Comparison of ENCODE assay signal across 26 cellular contexts in the genomic region with DNA sequence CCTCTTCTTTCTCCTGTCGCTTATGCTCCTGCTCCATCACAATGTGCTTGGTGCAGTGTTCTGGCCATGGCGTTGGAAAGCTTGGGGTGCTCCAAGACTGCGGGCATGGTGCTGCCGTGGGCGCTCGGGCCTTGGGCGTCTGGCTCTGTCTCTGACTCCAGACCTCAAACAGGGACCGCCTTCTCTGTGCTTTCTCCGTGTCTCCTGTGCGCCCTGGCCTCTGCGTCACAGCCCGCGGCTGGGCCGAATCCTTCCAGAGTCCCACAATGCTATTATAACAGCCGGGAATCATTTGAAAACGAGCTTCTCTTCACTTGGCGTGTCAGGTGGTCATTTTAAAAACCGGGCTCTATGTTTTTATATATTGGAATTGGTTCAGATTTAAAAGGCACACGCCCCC.
"Had no signal": no experiment of that assay in that cellular context is flagged by ENCODE, and none has a peak within 500 bp of the region (broad histone marks: within the 10 kb centered on the region; RNA-seq: fewer than 3 reads in every experiment).

No MANE protein-coding gene starts in this region.

- H3K9me3 Mint-ChIP-seq: stimulated activated effector memory CD8-positive, alpha-beta T cell treated with anti-CD3 and anti-CD28 coated beads, Interleukin-12 subunit alpha, Interleukin-12 subunit beta, amount 100 ng/mL, for 72 hours; stimulated activated memory B cell treated with anti-CD40 and anti-IgM and Interleukin-4, amounts not matched to agents 10 μg/mL and 1 μg/mL and 100 μg/mL, for 72 hours; stimulated activated naive B cell treated with anti-CD40 and anti-IgM and Interleukin-4, amounts not matched to agents 10 μg/mL and 1 μg/mL and 100 μg/mL, for 72 hours; stimulated activated naive CD8-positive, alpha-beta T cell treated with anti-CD3 and anti-CD28 coated beads, Interleukin-15, amount 100 ng/mL, for 72 hours; stimulated activated naive CD8-positive, alpha-beta T cell treated with anti-CD3 and anti-CD28 coated beads, Interleukin-15, Interleukin-2, amounts not matched to agents 100 ng/mL and 50 ng/mL, for 24 hours; type B pancreatic cell had no signal

- H3K9me3 ChIP-seq: stomach, suprapubic skin, testis, thoracic aorta, thyroid gland, tibial artery, tibial nerve, transverse colon, upper lobe of left lung, upper lobe of right lung, uterus, vagina had no signal

- H3K36me3 Mint-ChIP-seq: stimulated activated effector memory CD8-positive, alpha-beta T cell treated with anti-CD3 and anti-CD28 coated beads, Interleukin-12 subunit alpha, Interleukin-12 subunit beta, amount 100 ng/mL, for 72 hours; stimulated activated memory B cell treated with anti-CD40 and anti-IgM and Interleukin-4, amounts not matched to agents 10 μg/mL and 1 μg/mL and 100 μg/mL, for 72 hours; stimulated activated naive B cell treated with anti-CD40 and anti-IgM and Interleukin-4, amounts not matched to agents 10 μg/mL and 1 μg/mL and 100 μg/mL, for 72 hours; type B pancreatic cell had no signal

- ATAC-seq: stimulated activated effector memory CD8-positive, alpha-beta T cell treated with anti-CD3 and anti-CD28 coated beads, Interleukin-12 subunit alpha, Interleukin-12 subunit beta, amount 100 ng/mL, for 72 hours; stimulated activated memory B cell treated with anti-CD40 and anti-IgM and Interleukin-4, amounts not matched to agents 10 μg/mL and 1 μg/mL and 100 μg/mL, for 72 hours; stimulated activated naive B cell treated with anti-CD40 and anti-IgM and Interleukin-4, amounts not matched to agents 10 μg/mL and 1 μg/mL and 100 μg/mL, for 72 hours; stimulated activated naive CD8-positive, alpha-beta T cell treated with anti-CD3 and anti-CD28 coated beads, Interleukin-15, amount 100 ng/mL, for 72 hours; stimulated activated naive CD8-positive, alpha-beta T cell treated with anti-CD3 and anti-CD28 coated beads, Interleukin-15, Interleukin-2, amounts not matched to agents 100 U/mL and 50 U/mL, for 24 hours; upper lobe of right lung had no signal

- H3K4me1 ChIP-seq: stomach, suprapubic skin, testis, thyroid gland, tibial artery, tibial nerve, transverse colon, upper lobe of left lung, upper lobe of right lung, uterus, vagina had no signal

- H3K4me3 Mint-ChIP-seq: stimulated activated effector memory CD8-positive, alpha-beta T cell treated with anti-CD3 and anti-CD28 coated beads, Interleukin-12 subunit alpha, Interleukin-12 subunit beta, amount 100 ng/mL, for 72 hours; stimulated activated memory B cell treated with anti-CD40 and anti-IgM and Interleukin-4, amounts not matched to agents 10 μg/mL and 1 μg/mL and 100 μg/mL, for 72 hours; stimulated activated naive B cell treated with anti-CD40 and anti-IgM and Interleukin-4, amounts not matched to agents 10 μg/mL and 1 μg/mL and 100 μg/mL, for 72 hours; stimulated activated naive CD8-positive, alpha-beta T cell treated with anti-CD3 and anti-CD28 coated beads, Interleukin-15, amount 100 ng/mL, for 72 hours; stimulated activated naive CD8-positive, alpha-beta T cell treated with anti-CD3 and anti-CD28 coated beads, Interleukin-15, Interleukin-2, amounts not matched to agents 100 ng/mL and 50 ng/mL, for 24 hours; type B pancreatic cell had no signal

- H3K4me3 ChIP-seq: stomach, suprapubic skin, testis, thoracic aorta, thyroid gland, tibial artery, tibial nerve, transverse colon, upper lobe of left lung, upper lobe of right lung, uterus, vagina had no signal

- H3K27ac Mint-ChIP-seq: stimulated activated effector memory CD8-positive, alpha-beta T cell treated with anti-CD3 and anti-CD28 coated beads, Interleukin-12 subunit alpha, Interleukin-12 subunit beta, amount 100 ng/mL, for 72 hours; stimulated activated memory B cell treated with anti-CD40 and anti-IgM and Interleukin-4, amounts not matched to agents 10 μg/mL and 1 μg/mL and 100 μg/mL, for 72 hours; stimulated activated naive B cell treated with anti-CD40 and anti-IgM and Interleukin-4, amounts not matched to agents 10 μg/mL and 1 μg/mL and 100 μg/mL, for 72 hours; stimulated activated naive CD8-positive, alpha-beta T cell treated with anti-CD3 and anti-CD28 coated beads, Interleukin-15, amount 100 ng/mL, for 72 hours; stimulated activated naive CD8-positive, alpha-beta T cell treated with anti-CD3 and anti-CD28 coated beads, Interleukin-15, Interleukin-2, amounts not matched to agents 100 ng/mL and 50 ng/mL, for 24 hours; type B pancreatic cell had no signal

- DNase-seq: stimulated activated CD4-positive, alpha-beta T cell treated with anti-CD3 and anti-CD28 coated beads, Interleukin-2, amount 100 ng/mL, for 24 hours; stimulated activated CD4-positive, alpha-beta T cell treated with anti-CD3 and anti-CD28 coated beads, Interleukin-2, amount 100 ng/mL, for 48 hours; stimulated activated CD4-positive, alpha-beta T cell treated with anti-CD3 and anti-CD28 coated beads, Interleukin-4, amount 100 ng/mL, for 1 hour; stimulated activated CD4-positive, alpha-beta T cell treated with anti-CD3 and anti-CD28 coated beads, Interleukin-4, amount 100 ng/mL, for 24 hours; stimulated activated CD4-positive, alpha-beta T cell treated with anti-CD3 and anti-CD28 coated beads, Interleukin-4, amount 100 ng/mL, for 4 hours; stimulated activated CD8-positive, alpha-beta memory T cell treated with anti-CD3 and anti-CD28 coated beads, Interleukin-4, amount 100 ng/mL, for 48 hours; stimulated activated naive B cell treated with anti-CD40 and anti-IgM and Interleukin-4, amounts not matched to agents 10 μg/mL and 1 μg/mL and 100 μg/mL, for 72 hours; stimulated activated naive CD4-positive, alpha-beta T cell treated with Interleukin-2 at 50 U/mL for 16 hours; stimulated activated naive CD8-positive, alpha-beta T cell treated with anti-CD3 and anti-CD28 coated beads, Interleukin-15, amount 100 ng/mL, for 72 hours; stimulated activated naive CD8-positive, alpha-beta T cell treated with anti-CD3 and anti-CD28 coated beads, Interleukin-15, Interleukin-2, amounts not matched to agents 100 U/mL and 50 U/mL, for 24 hours; stomach; testis; thyroid gland; tibial artery; transverse colon; upper lobe of right lung; uterus had no signal

- H3K27me3 ChIP-seq: testis, thyroid gland, tibial nerve, upper lobe of left lung, uterus, vagina had no signal

- H3K36me3 ChIP-seq: stomach, suprapubic skin, thoracic aorta, thyroid gland, tibial artery, tibial nerve, transverse colon, upper lobe of left lung, upper lobe of right lung, uterus, vagina had no signal

- H3K27ac ChIP-seq: stomach, suprapubic skin, testis, thoracic aorta, thyroid gland, tibial artery, tibial nerve, transverse colon, upper lobe of left lung, upper lobe of right lung, uterus, vagina had no signal

- H3K4me1 Mint-ChIP-seq: stimulated activated memory B cell treated with anti-CD40 and anti-IgM and Interleukin-4, amounts not matched to agents 10 μg/mL and 1 μg/mL and 100 μg/mL, for 72 hours; stimulated activated naive B cell treated with anti-CD40 and anti-IgM and Interleukin-4, amounts not matched to agents 10 μg/mL and 1 μg/mL and 100 μg/mL, for 72 hours; stimulated activated naive CD8-positive, alpha-beta T cell treated with anti-CD3 and anti-CD28 coated beads, Interleukin-15, amount 100 ng/mL, for 72 hours had no signal
